ENCODE assay signal across 21 cellular contexts in the genomic region with DNA sequence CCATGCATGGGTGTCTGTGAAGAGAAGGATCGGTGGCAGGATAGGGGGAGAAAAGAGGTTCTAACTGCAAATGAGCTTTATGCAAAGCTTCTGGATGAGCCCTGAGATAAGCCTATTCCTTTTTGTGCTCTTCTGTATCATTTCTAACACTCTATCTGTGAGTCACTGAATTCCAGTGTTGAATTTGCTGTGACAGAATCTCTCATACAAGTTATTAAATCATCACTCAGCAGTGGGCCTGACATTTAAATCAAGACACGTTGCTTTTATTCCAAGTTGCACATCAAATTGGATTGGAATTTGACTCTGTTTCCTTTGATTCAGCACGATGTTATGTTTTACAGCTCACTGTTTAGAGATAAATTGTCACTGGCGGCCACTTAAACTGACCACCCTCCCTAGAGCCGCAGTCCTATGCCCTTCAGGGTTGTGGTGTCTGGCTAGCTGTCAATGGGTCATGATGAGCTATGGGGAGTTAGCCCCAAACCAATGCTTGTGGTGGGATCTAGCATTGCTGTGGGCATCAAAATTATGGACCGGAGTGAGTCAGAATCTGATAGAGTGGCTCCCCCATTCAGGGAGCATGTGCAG. TPM values are rescaled to one million over a fixed set of nuclear protein-coding genes. Genes with fewer than 3 reads are reported as not detected.
A peak's percentile ranks its signal among the peaks of the same experiment; 100 is the strongest.
DNase-seq lines count a peak whose midpoint lies in the region; FAIRE-seq and TF ChIP-seq lines count a peak whose summit lies in the region.
"Had no signal": no experiment of that assay in that cellular context is flagged by ENCODE, and none has a peak within 500 bp of the region (broad histone marks: within the 10 kb centered on the region; RNA-seq: fewer than 3 reads in every experiment).

No MANE protein-coding gene starts in this region.

- intact Hi-C loops in adrenal gland (cut with DNase I): no loop called here

- H3K4me1 Mint-ChIP-seq in chondrocyte (ENCODE audit: low read depth): peaks cover 26% of the 10 kb centered on the region
- H3K4me1 Mint-ChIP-seq in osteocyte (ENCODE audit: unreplicated experiment): peaks cover 25% of the 10 kb centered on the region

- no peak for FAIRE-seq in H54 (lab: Jason Lieb, UNC)
- FAIRE-seq: TTC549 had no signal

- 74 to 84% (median 79%) methylated on average over 6 of the region's 6 CpGs for WGBS in adrenal gland, 4 donors

- no peak for TF ChIP-seq POLR2A in adrenal gland (IDR thresholded peaks at IDR 0.05)
- TF ChIP-seq POLR2A in H54 (IDR thresholded peaks at IDR 0.05; ENCODE audit: low read depth, low read length): no peak

- no peaks in the 10 kb centered on the region for H3K36me3 ChIP-seq in adrenal gland (replicated peaks in 1 of 2)
- H3K36me3 ChIP-seq: uterus had no signal

- no peaks in the 10 kb centered on the region for H3K36me3 Mint-ChIP-seq in chondrocyte (ENCODE audit: low read depth)
- H3K36me3 Mint-ChIP-seq in osteocyte (ENCODE audit: unreplicated experiment): no peaks in the 10 kb centered on the region
- H3K36me3 Mint-ChIP-seq: activated CD4-positive, alpha-beta memory T cell treated with anti-CD3 and anti-CD28 coated beads for 36 hours had no signal

- no peaks in the 10 kb centered on the region for H3K4me1 ChIP-seq in adrenal gland (replicated peaks in 1 of 2)
- H3K4me1 ChIP-seq: uterus had no signal

- DNase-seq in AG20443 (ENCODE audit: low spot score) (peak; percentile 79), M059J (ENCODE audit: low read depth) (peak; percentile 98), chondrocyte (ENCODE audit: low spot score) (no peak), osteocyte (ENCODE audit: extremely low spot score, unreplicated experiment) (no peak), adrenal gland (no peak), H54 (ENCODE audit: insufficient read length, low spot score) (no peak), NCI-H1092 treated with DMSO at 0.1 percent for 48 hours (lab: John Stamatoyannopoulos, UW) (no peak), NCI-H2029 treated with DMSO at 0.1 percent for 48 hours (lab: John Stamatoyannopoulos, UW) (no peak)
- DNase-seq: activated CD4-positive, alpha-beta memory T cell treated with anti-CD3 and anti-CD28 coated beads for 36 hours; anterior cingulate cortex; C1 segment of cervical spinal cord; DMS79; hypothalamus; NCI-H1694; NCI-H446; stimulated activated naive CD8-positive, alpha-beta T cell treated with anti-CD3 and anti-CD28 coated beads, Interleukin-15, Interleukin-2, amounts not matched to agents 100 U/mL and 50 U/mL, for 24 hours; uterus had no signal

- no peak overlapping the region for H3K27ac ChIP-seq in adrenal gland
- H3K27ac ChIP-seq: uterus had no signal

- H3K9me3 Mint-ChIP-seq in chondrocyte (ENCODE audit: low read depth): no peaks in the 10 kb centered on the region
- H3K9me3 Mint-ChIP-seq in osteocyte (ENCODE audit: unreplicated experiment): no peaks in the 10 kb centered on the region
- H3K9me3 Mint-ChIP-seq: activated CD4-positive, alpha-beta memory T cell treated with anti-CD3 and anti-CD28 coated beads for 36 hours; activated T-helper 1 cell treated with anti-CD3 and anti-CD28 coated beads, Interleukin-12 subunit alpha, Interleukin-12 subunit beta, Interleukin-2, Interleukin-4 antibody, amounts not matched to agents 30 ng/mL and 10 ng/mL and 1 ng/mL, durations not matched to agents 14 hours and 24 hours and 36 hours had no signal

- peaks cover 5% of the 10 kb centered on the region for H3K27me3 ChIP-seq in adrenal gland
- H3K27me3 ChIP-seq: uterus had no signal

- H3K4me3 Mint-ChIP-seq in chondrocyte (ENCODE audit: unreplicated experiment) (no peak overlapping the region), osteocyte (ENCODE audit: unreplicated experiment) (no peak overlapping the region)
- H3K4me3 Mint-ChIP-seq: activated CD4-positive, alpha-beta memory T cell treated with anti-CD3 and anti-CD28 coated beads for 36 hours; activated T-helper 1 cell treated with anti-CD3 and anti-CD28 coated beads, Interleukin-12 subunit alpha, Interleukin-12 subunit beta, Interleukin-2, Interleukin-4 antibody, amounts not matched to agents 30 ng/mL and 10 ng/mL and 1 ng/mL, durations not matched to agents 14 hours and 24 hours and 36 hours had no signal

- H3K27ac Mint-ChIP-seq in chondrocyte (ENCODE audit: unreplicated experiment) (peak overlapping the region; percentile 81), osteocyte (ENCODE audit: unreplicated experiment) (peak overlapping the region; percentile 3)
- H3K27ac Mint-ChIP-seq: activated CD4-positive, alpha-beta memory T cell treated with anti-CD3 and anti-CD28 coated beads for 36 hours; activated T-helper 1 cell treated with anti-CD3 and anti-CD28 coated beads, Interleukin-12 subunit alpha, Interleukin-12 subunit beta, Interleukin-2, Interleukin-4 antibody, amounts not matched to agents 30 ng/mL and 10 ng/mL and 1 ng/mL, durations not matched to agents 14 hours and 24 hours and 36 hours; progenitor cell of endocrine pancreas had no signal

- TF ChIP-seq CTCF in chondrocyte (IDR thresholded peaks at IDR 0.05) (no peak), osteocyte (IDR thresholded peaks at IDR 0.05) (no peak), adrenal gland (IDR thresholded peaks at IDR 0.05) (no peak)

- no peak overlapping the region for H3K4me3 ChIP-seq in adrenal gland
- H3K4me3 ChIP-seq: uterus had no signal

- H3K27me3 Mint-ChIP-seq in chondrocyte (ENCODE audit: low read depth) (no peaks in the 10 kb centered on the region), osteocyte (ENCODE audit: unreplicated experiment) (no peaks in the 10 kb centered on the region)
- H3K27me3 Mint-ChIP-seq: activated CD4-positive, alpha-beta memory T cell treated with anti-CD3 and anti-CD28 coated beads for 36 hours; progenitor cell of endocrine pancreas had no signal

- no peaks in the 10 kb centered on the region for H3K9me3 ChIP-seq in adrenal gland (replicated peaks in 1 of 3)
- H3K9me3 ChIP-seq: uterus had no signal

RNA-seq across cellular contexts. Expression of gene LHFPL1, which starts 42.7 kb away (rescaled TPM):
- total RNA-seq in M059J (2014; rRNA removed; shearing (Covaris generic)): 0.05 and 0.49 TPM in 2 replicates
- 0.24 TPM in 1 of 3 replicates, not detected in the others for total RNA-seq in chondrocyte
- 0.19 and 0.21 TPM in 2 replicates for total RNA-seq in osteocyte
- total RNA-seq in adrenal gland: under 1 TPM in 4 of 8 donors, not detected in 4; 0.14 to 0.96 (median 0.24) TPM
- polyA plus RNA-seq in adrenal gland: under 1 TPM; 0.07 to 0.24 (median 0.20) TPM
- total RNA-seq: activated T-helper 1 cell treated with anti-CD3 and anti-CD28 coated beads, Interleukin-12 subunit alpha, Interleukin-12 subunit beta, Interleukin-2, Interleukin-4 antibody, amounts not matched to agents 30 ng/mL and 10 ng/mL and 1 ng/mL, durations not matched to agents 14 hours and 24 hours and 36 hours; left lobe of liver had no signal

Comparison
In these comparisons a context has a peak if more than half of its experiments do, and no peak if none do; other contexts are left out.
1. DNase-seq: peak in AG20443 (single experiment) and M059J (single experiment); none in chondrocyte (single experiment), osteocyte (single experiment), adrenal gland (0 of 7), H54 (single experiment), NCI-H1092 treated with DMSO at 0.1 percent for 48 hours (single experiment) and NCI-H2029 treated with DMSO at 0.1 percent for 48 hours (single experiment).